ENCODE assay signal across 1 cellular context in genomic region chr2:10057231-10058107, GRCh38.
TF ChIP-seq lines count a peak whose summit lies in the region.

No MANE protein-coding gene starts in this region.

TF ChIP-seq in IMR-90, 13 proteins besides CTCF, POLR2A, EP300 and RAD21 (continued from another document):
- TF ChIP-seq BHLHE40 (IDR thresholded peaks at IDR 0.05; ENCODE audit: low read depth, low read length), result no peak
